Comparison of ENCODE assay signal across 8 cellular contexts in genomic region chr10:53107711-53108110, GRCh38.
"Had no signal": no experiment of that assay in that cellular context is flagged by ENCODE, and none has a peak within 500 bp of the region (broad histone marks: within the 10 kb centered on the region; RNA-seq: fewer than 3 reads in every experiment).

No MANE protein-coding gene starts in this region.

- FAIRE-seq: G401.6, GM12878, GM12891, GM12892, GM18507, GM19239 had no signal

- DNase-seq: GDM1, GF-D8 had no signal

- H3K4me3 ChIP-seq: GM12878 had no signal
